8 cellular contexts compared by ENCODE assay signal in the genomic region with DNA sequence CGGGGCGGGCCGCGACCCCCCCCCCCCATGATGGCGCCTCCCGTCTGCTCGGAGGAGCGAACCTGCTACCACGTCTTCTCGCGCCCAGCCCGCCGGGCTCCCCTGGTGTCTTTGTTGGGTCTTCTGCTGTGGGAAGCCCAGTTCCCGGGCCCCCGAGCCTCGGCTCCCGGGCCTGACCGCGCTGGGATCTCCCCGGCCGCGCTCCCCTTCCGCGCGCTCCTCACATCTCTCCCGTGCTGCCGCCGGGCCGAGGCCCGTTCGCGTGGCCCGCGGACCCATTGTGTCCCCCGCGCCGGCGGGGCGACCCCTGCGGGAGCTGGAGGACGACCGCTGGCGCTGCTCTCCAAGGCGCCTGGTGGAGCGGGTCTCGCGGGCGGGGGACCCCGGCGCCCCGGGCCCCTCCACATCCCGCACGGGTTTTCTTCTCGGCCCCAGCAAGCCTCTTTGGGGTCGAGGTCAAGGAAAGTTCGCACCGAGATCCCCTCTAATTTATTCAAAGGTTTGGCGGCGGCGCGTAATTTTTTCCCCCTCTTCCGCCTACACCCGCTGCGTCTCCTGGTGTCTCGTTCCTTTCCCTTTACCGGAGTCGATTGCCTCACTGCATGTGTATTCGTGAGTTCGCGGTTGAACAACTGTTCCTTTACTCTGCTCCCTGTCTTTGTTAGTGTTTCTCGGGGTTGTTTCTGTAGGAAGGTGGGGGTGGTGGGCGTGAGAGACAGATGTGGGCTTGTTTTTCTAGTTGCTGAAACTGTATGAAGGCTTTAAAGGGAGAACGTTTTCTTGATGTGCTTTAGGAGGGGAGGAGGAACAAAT. TPM values are rescaled to one million over a fixed set of nuclear protein-coding genes. Genes with fewer than 3 reads are reported as not detected.
A peak's percentile ranks its signal among the peaks of the same experiment; 100 is the strongest.
DNase-seq lines count a peak whose midpoint lies in the region; ATAC-seq and TF ChIP-seq lines count a peak whose summit lies in the region.

No MANE protein-coding gene starts in this region.

- CTCF ChIA-PET in CD4-positive, alpha-beta memory T cell (lab: Charles Lee; ENCODE audit: partially characterized antibody): no interaction called here
- CTCF ChIA-PET in PC-3 (lab: Charles Lee): no interaction called here

- intact Hi-C loops in CD4-positive, alpha-beta memory T cell (cut with micrococcal nuclease): no loop called here
- intact Hi-C loops in PC-3 (cut with micrococcal nuclease): loop anchor here (1.0 to 5.0 kb wide), 4 partner anchors 65 to 248 kb away; a partner anchor contains a TSS
- intact Hi-C loops in head of caudate nucleus (cut with DNase I): loop anchor here (5.0 kb wide), 1 partner anchor 300 kb away; a partner anchor contains a TSS

- no peaks in the 10 kb centered on the region for H3K27me3 ChIP-seq in CD4-positive, alpha-beta memory T cell (ENCODE audit: insufficient read depth, low read length)
- H3K27me3 ChIP-seq in PC-3 (ENCODE audit: low read length): no peaks in the 10 kb centered on the region

- peak overlapping the region in 1 of 2 donors; percentile 29 for H3K4me3 ChIP-seq in CD4-positive, alpha-beta memory T cell (ENCODE audit: low read length in 2 of 2)
- peak overlapping the region; percentile 83 for H3K4me3 ChIP-seq in PC-3 (ENCODE audit: low read length)

- peaks cover 5 to 14% (median 6%) of the 10 kb centered on the region in 4 donors for H3K4me1 Mint-ChIP-seq in CD4-positive, alpha-beta memory T cell
- H3K4me1 Mint-ChIP-seq in osteocyte (ENCODE audit: unreplicated experiment) (peaks cover 7% of the 10 kb centered on the region), type B pancreatic cell (ENCODE audit: unreplicated experiment) (peaks cover 11% of the 10 kb centered on the region)

- H3F3A ChIP-seq in PC-3 (ENCODE audit: low read length, unreplicated experiment): no peaks in the 10 kb centered on the region

- no peaks in the 10 kb centered on the region for H3K9me2 ChIP-seq in PC-3 (replicated peaks; ENCODE audit: low read length)

- H2AFZ ChIP-seq in PC-3 (ENCODE audit: low read length): peak overlapping the region; percentile 98

- peak overlapping the region in 1 of 8 donors; percentile 50 for H3K4me3 Mint-ChIP-seq in CD4-positive, alpha-beta memory T cell
- H3K4me3 Mint-ChIP-seq in osteocyte (ENCODE audit: unreplicated experiment): no peak overlapping the region
- no peak overlapping the region for H3K4me3 Mint-ChIP-seq in type B pancreatic cell

- peaks cover 2% of the 10 kb centered on the region for H3K4me1 ChIP-seq in CD4-positive, alpha-beta memory T cell (ENCODE audit: insufficient read depth, low read length)
- H3K4me1 ChIP-seq in PC-3 (ENCODE audit: insufficient read depth, low read length): peaks cover 23% of the 10 kb centered on the region; the same call in 1 of the 2 replicates

- H3K9me3 Mint-ChIP-seq in CD4-positive, alpha-beta memory T cell: peaks cover 0 to 2% (median 0%) of the 10 kb centered on the region in 8 donors
- H3K9me3 Mint-ChIP-seq in osteocyte (ENCODE audit: unreplicated experiment): no peaks in the 10 kb centered on the region
- H3K9me3 Mint-ChIP-seq in type B pancreatic cell: no peaks in the 10 kb centered on the region

- H3K9me3 ChIP-seq in CD4-positive, alpha-beta memory T cell (ENCODE audit: control insufficient read depth in 1 of 2, low read length in 2 of 2): no peaks in the 10 kb centered on the region
- H3K9me3 ChIP-seq in PC-3 (ENCODE audit: low read length): no peaks in the 10 kb centered on the region

- BruUV-seq in PC-3 (replicated peaks; lab: Mats Ljungman, UMichigan): no TSS peak

- H3K9ac ChIP-seq in PC-3 (ENCODE audit: low read length): peak overlapping the region; percentile 77

- no peaks in the 10 kb centered on the region for H4K20me1 ChIP-seq in PC-3 (ENCODE audit: low read length)

- H3K36me3 Mint-ChIP-seq in CD4-positive, alpha-beta memory T cell: no peaks in the 10 kb centered on the region
- H3K36me3 Mint-ChIP-seq in osteocyte (ENCODE audit: unreplicated experiment) (no peaks in the 10 kb centered on the region), type B pancreatic cell (peaks cover 4% of the 10 kb centered on the region)

- H3K27ac Mint-ChIP-seq in CD4-positive, alpha-beta memory T cell: no peak overlapping the region
- H3K27ac Mint-ChIP-seq in osteocyte (ENCODE audit: unreplicated experiment) (no peak overlapping the region), type B pancreatic cell (no peak overlapping the region)

- H3K36me3 ChIP-seq in CD4-positive, alpha-beta memory T cell (ENCODE audit: insufficient read depth, low read length): no peaks in the 10 kb centered on the region
- H3K36me3 ChIP-seq in PC-3 (ENCODE audit: low read depth, low read length): no peaks in the 10 kb centered on the region

- ATAC-seq in GM19372 (IDR thresholded peaks at IDR 0.05; ENCODE audit: low read depth, unreplicated experiment) (peak; percentile 31), HG03565 (IDR thresholded peaks at IDR 0.05; ENCODE audit: unreplicated experiment) (peak; percentile 22), PC-3 (peak; percentile 49)

- H3K79me2 ChIP-seq in PC-3 (ENCODE audit: low read length): peaks cover 53% of the 10 kb centered on the region

- peak overlapping the region; percentile 98 for H3K4me2 ChIP-seq in PC-3 (ENCODE audit: low read length)

- no peak overlapping the region for H3K27ac ChIP-seq in CD4-positive, alpha-beta memory T cell (ENCODE audit: low read depth, low read length)
- H3K27ac ChIP-seq in PC-3 (ENCODE audit: low read length): peak overlapping the region; percentile 26; the same call in 1 of the 2 replicates

- POLR2A ChIA-PET in CD4-positive, alpha-beta memory T cell (lab: Charles Lee; ENCODE audit: partially characterized antibody): no interaction called here
- POLR2A ChIA-PET in PC-3 (lab: Charles Lee; ENCODE audit: unreplicated experiment): no interaction called here

- H3K27me3 Mint-ChIP-seq in CD4-positive, alpha-beta memory T cell: peaks cover 17 to 27% of the 10 kb centered on the region in 2 donors
- H3K27me3 Mint-ChIP-seq in osteocyte (ENCODE audit: unreplicated experiment) (no peaks in the 10 kb centered on the region), type B pancreatic cell (no peaks in the 10 kb centered on the region)

- TF ChIP-seq CTCF in PC-3 (conservative IDR thresholded peaks at IDR 0.05; ENCODE audit: low read depth, low read length) (0 out of 2 replicates have a peak, but pooled peaks have one; percentile 10), osteocyte (IDR thresholded peaks at IDR 0.05) (peak; percentile 24), type B pancreatic cell (conservative IDR thresholded peaks at IDR 0.05) (peak; percentile 15)

- peak in 3 of 5 donors; percentile 2 to 7 (median 6) for DNase-seq in CD4-positive, alpha-beta memory T cell
- peak; percentile 66 for DNase-seq in PC-3
- DNase-seq in activated naive CD4-positive, alpha-beta T cell treated with anti-CD3 and anti-CD28 coated beads, Interleukin-2, amount 50 U/mL, for 16 hours: peak; percentile 77
- DNase-seq in head of caudate nucleus: peak; percentile 14 to 84 (median 63)
- DNase-seq in osteocyte (ENCODE audit: extremely low spot score, unreplicated experiment): peak; percentile 84
- DNase-seq in type B pancreatic cell (ENCODE audit: extremely low spot score, unreplicated experiment): peak; percentile 72

RNA-seq across cellular contexts. Expression of a gene that starts 0.8 kb away (rescaled TPM):
- total RNA-seq in CD4-positive, alpha-beta memory T cell: under 1 TPM; 0.42 to 0.73 TPM
- 1 to 10 TPM in 1 of 2 donors, under 1 TPM in 1; 0.62 to 1.1 TPM for polyA plus RNA-seq in CD4-positive, alpha-beta memory T cell
- total RNA-seq in PC-3 (2014; rRNA removed) (13.3 and 14.8 TPM in 2 replicates), osteocyte (18.1 and 18.6 TPM in 2 replicates), type B pancreatic cell (ENCODE audit: low replicate concordance) (32.0 and 41.7 TPM in 2 replicates)

Comparison
In these comparisons a context has a peak if more than half of its experiments do, and no peak if none do; other contexts are left out.
1. DNase-seq: peak in every context shown above with its lines; median percentile 84 in osteocyte; 77 in activated naive CD4-positive, alpha-beta T cell treated with anti-CD3 and anti-CD28 coated beads, Interleukin-2, amount 50 U/mL, for 16 hours; 72 in type B pancreatic cell; 66 in PC-3; 63 in head of caudate nucleus; 6 in CD4-positive, alpha-beta memory T cell.